Comparison of ENCODE assay signal across 1 cellular context in genomic region chrX:149827254-149827653, GRCh38.
TF ChIP-seq lines count a peak whose summit lies in the region.

No MANE protein-coding gene starts in this region.

TF ChIP-seq in HEK293, 187 proteins besides CTCF, POLR2A, EP300 and RAD21:
- TF ChIP-seq ZNF596 (tag by site-specific recombination; IDR thresholded peaks at IDR 0.05) = peak; percentile 92
- no peak for TF ChIP-seq ZNF624 (tag by site-specific recombination; IDR thresholded peaks at IDR 0.05)
- TF ChIP-seq ZNF488 (tag by site-specific recombination; IDR thresholded peaks at IDR 0.05) = no peak
- no peak for TF ChIP-seq ZFP3 (tag by site-specific recombination; IDR thresholded peaks at IDR 0.05; ENCODE audit: low read depth)
